16 cellular contexts compared by ENCODE assay signal in the genomic region with DNA sequence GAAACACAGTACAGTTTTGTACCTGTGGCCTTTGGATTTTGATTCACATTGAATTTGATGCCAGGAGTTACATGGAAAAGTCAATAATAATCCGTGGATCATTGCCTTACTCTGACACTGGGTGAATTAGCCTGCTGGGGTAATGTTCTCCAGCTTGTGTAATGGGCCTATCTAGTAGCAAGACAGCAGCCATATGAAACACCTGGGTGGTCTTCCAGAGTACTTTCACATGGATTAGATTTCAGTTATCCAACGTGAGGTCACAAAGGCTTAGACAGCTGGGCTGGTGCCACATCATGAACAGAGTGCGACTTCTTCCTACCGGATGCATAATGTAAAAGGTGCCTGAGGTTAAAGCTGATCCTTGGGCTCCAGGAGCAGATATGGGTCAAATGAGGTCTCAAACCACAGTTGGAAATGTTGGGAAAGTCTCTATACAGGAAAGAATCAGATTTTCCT.
DNase-seq lines count a peak whose midpoint lies in the region; ATAC-seq, FAIRE-seq and TF ChIP-seq lines count a peak whose summit lies in the region.
"Had no signal": no experiment of that assay in that cellular context is flagged by ENCODE, and none has a peak within 500 bp of the region (broad histone marks: within the 10 kb centered on the region; RNA-seq: fewer than 3 reads in every experiment).

No MANE protein-coding gene starts in this region.

- H3K9ac ChIP-seq in liver (ENCODE audit: low read depth in 1 of 2, low read length in 2 of 2) (no peak overlapping the region), HepG2 (ENCODE audit: insufficient read depth, low read depth, low read length) (no peak overlapping the region)

- in situ Hi-C loops in HepG2 (cut with HindIII; ENCODE audit: extremely low pct_ligation_motif_present, low pct_unique_long_range_greater_than_20kb), result no loop called here

- H3K27me3 Mint-ChIP-seq in activated CD4-positive, alpha-beta T cell treated with anti-CD3 and anti-CD28 coated beads for 36 hours, result no peaks in the 10 kb centered on the region
- H3K27me3 Mint-ChIP-seq: B cell; CD4-positive, alpha-beta T cell had no signal

- no peak for FAIRE-seq in HepG2 (lab: Jason Lieb, UNC)
- no peak for FAIRE-seq in pancreas (lab: Jason Lieb, UNC)
- FAIRE-seq: A204.1, GM18507 had no signal

- TF ChIP-seq RAD21 in liver (IDR thresholded peaks at IDR 0.05) (peak; percentile 39 to 50), HepG2 (CRISPR knock-in tag; IDR thresholded peaks at IDR 0.05) (no peak)

- CTCF ChIA-PET in HepG2 (lab: Yijun Ruan, JAX; ENCODE audit: low intra/inter-chr PET ratio, low total read pairs), result no interaction called here
- CTCF ChIA-PET in activated CD4-positive, alpha-beta T cell treated with anti-CD3 and anti-CD28 coated beads for 36 hours (lab: Charles Lee), result no interaction called here

- H4K20me1 ChIP-seq in HepG2 (ENCODE audit: insufficient read depth, low read length), result no peaks in the 10 kb centered on the region

- DNase-seq in HepG2 (ENCODE audit: low spot score) (no peak), dermis blood vessel endothelial cell (peak; percentile 6), pancreas (no peak), NCI-H2227 (lab: John Stamatoyannopoulos, UW; ENCODE audit: unreplicated experiment) (no peak)
- no peak for DNase-seq in activated CD4-positive, alpha-beta T cell treated with anti-CD3 and anti-CD28 coated beads for 36 hours
- DNase-seq: C1 segment of cervical spinal cord; Calu3; CD4-positive, alpha-beta T cell; DMS 273 treated with DMSO at 0.1 percent for 48 hours; H7 had no signal

- POLR2A ChIA-PET in HepG2 (lab: Yijun Ruan, JAX), result no interaction called here
- POLR2A ChIA-PET in activated CD4-positive, alpha-beta T cell treated with anti-CD3 and anti-CD28 coated beads for 36 hours (lab: Charles Lee), result no interaction called here

- H3K9me3 ChIP-seq in liver (ENCODE audit: control insufficient read depth in 4 of 4, low read length in 3 of 4), result no peaks in the 10 kb centered on the region
- peaks cover 46% of the 10 kb centered on the region for H3K9me3 ChIP-seq in HepG2 (ENCODE audit: low read length)
- no peaks in the 10 kb centered on the region for H3K9me3 ChIP-seq in pancreas

- no peak for TF ChIP-seq POLR2A in HepG2 (IDR thresholded peaks at IDR 0.05; ENCODE audit: insufficient read depth in 1 of 2, low read depth in 2 of 2, low read length in 2 of 2)

- H3K9me3 Mint-ChIP-seq in activated CD4-positive, alpha-beta T cell treated with anti-CD3 and anti-CD28 coated beads for 36 hours (ENCODE audit: low read depth), result no peaks in the 10 kb centered on the region
- H3K9me3 Mint-ChIP-seq: CD4-positive, alpha-beta T cell; GM23338 had no signal

- intact Hi-C loops in HepG2 (cut with micrococcal nuclease; ENCODE audit: unreplicated experiment), result no loop called here
- intact Hi-C loops in pancreas (cut with DNase I), result no loop called here
- intact Hi-C loops in activated CD4-positive, alpha-beta T cell treated with anti-CD3 and anti-CD28 coated beads for 36 hours (cut with DNase I, micrococcal nuclease), result no loop called here

- H3K4me1 Mint-ChIP-seq in activated CD4-positive, alpha-beta T cell treated with anti-CD3 and anti-CD28 coated beads for 36 hours, result peaks cover 19% of the 10 kb centered on the region
- H3K4me1 Mint-ChIP-seq: B cell had no signal

- TF ChIP-seq CTCF in liver (IDR thresholded peaks at IDR 0.05; ENCODE audit: low read depth, low read length, missing input control) (no peak), HepG2 (CRISPR knock-in tag; IDR thresholded peaks at IDR 0.05) (no peak), pancreas (IDR thresholded peaks at IDR 0.05) (no peak)

- peaks cover 0 to 22% (median 18%) of the 10 kb centered on the region in 4 donors for H3K4me1 ChIP-seq in liver (ENCODE audit: control insufficient read depth in 4 of 4, insufficient read depth in 4 of 4, low read length in 3 of 4)
- H3K4me1 ChIP-seq in HepG2 (ENCODE audit: insufficient read depth, low read length), result peaks cover 20% of the 10 kb centered on the region
- peaks cover 0 to 3% (median 0%) of the 10 kb centered on the region in 3 donors for H3K4me1 ChIP-seq in pancreas

- no peaks in the 10 kb centered on the region for H3K36me3 Mint-ChIP-seq in activated CD4-positive, alpha-beta T cell treated with anti-CD3 and anti-CD28 coated beads for 36 hours (ENCODE audit: low read depth)

- no TSS peak for BruUV-seq in HepG2 (replicated peaks; lab: Mats Ljungman, UMichigan)

- no peak overlapping the region for H3K27ac Mint-ChIP-seq in activated CD4-positive, alpha-beta T cell treated with anti-CD3 and anti-CD28 coated beads for 36 hours
- H3K27ac Mint-ChIP-seq: B cell; CD4-positive, alpha-beta T cell; GM23338 had no signal

- H3K27me3 ChIP-seq in liver (ENCODE audit: control insufficient read depth in 4 of 4, insufficient read depth in 4 of 4, low read length in 3 of 4) (no peaks in the 10 kb centered on the region), HepG2 (ENCODE audit: control insufficient read depth in 1 of 2, insufficient read depth in 2 of 2, low read length in 2 of 2) (no peaks in the 10 kb centered on the region), pancreas (no peaks in the 10 kb centered on the region)

- H2AFZ ChIP-seq in HepG2 (ENCODE audit: low read length), result no peak overlapping the region
- H2AFZ ChIP-seq: GM23338 had no signal

- H3K4me3 ChIP-seq in liver (ENCODE audit: low read depth in 1 of 3, low read length in 3 of 3) (no peak overlapping the region), HepG2 (replicated peaks in 1 of 3; ENCODE audit: insufficient read depth in 1 of 3, low read depth in 2 of 3, low read length in 3 of 3) (no peak overlapping the region), pancreas (no peak overlapping the region)
- H3K4me3 ChIP-seq: GM23338 had no signal

- 50% methylated on average over 4 of the region's 4 CpGs for WGBS in liver
- WGBS in HepG2 (ENCODE audit: low lambda C conversion rate), result 58% methylated on average over 4 of the region's 4 CpGs
- 61 to 68% methylated on average over 4 of the region's 4 CpGs for WGBS in pancreas, 2 donors

- no peak overlapping the region for H3K4me2 ChIP-seq in HepG2 (ENCODE audit: low read depth, low read length)
- H3K4me2 ChIP-seq: GM23338 had no signal

- H3K4me3 Mint-ChIP-seq in activated CD4-positive, alpha-beta T cell treated with anti-CD3 and anti-CD28 coated beads for 36 hours, result no peak overlapping the region
- H3K4me3 Mint-ChIP-seq: B cell; CD4-positive, alpha-beta T cell; GM23338 had no signal

- H3K36me3 ChIP-seq in liver (ENCODE audit: control insufficient read depth in 4 of 4, insufficient read depth in 3 of 4, low read depth in 1 of 4, low read length in 3 of 4) (no peaks in the 10 kb centered on the region), HepG2 (replicated peaks in 1 of 2; ENCODE audit: control insufficient read depth in 1 of 2, insufficient read depth in 2 of 2, low read length in 2 of 2) (no peaks in the 10 kb centered on the region), pancreas (no peaks in the 10 kb centered on the region)

- H3K27ac ChIP-seq in liver (ENCODE audit: low read depth in 1 of 2, low read length in 2 of 2), result peak overlapping the region; percentile 65 to 66
- no peak overlapping the region for H3K27ac ChIP-seq in HepG2 (ENCODE audit: extremely low read length, insufficient read depth, low read length)
- no peak overlapping the region for H3K27ac ChIP-seq in pancreas

- ATAC-seq in HepG2 (no peak), pancreas (peak in 3 of 4 donors; percentile 35 to 39 (median 37)), GM18502 (IDR thresholded peaks at IDR 0.05; ENCODE audit: poor library complexity, unreplicated experiment) (no peak)
- no peak for ATAC-seq in activated CD4-positive, alpha-beta T cell treated with anti-CD3 and anti-CD28 coated beads for 36 hours
- ATAC-seq: GM23338 had no signal

- no peaks in the 10 kb centered on the region for H3K79me2 ChIP-seq in HepG2 (ENCODE audit: insufficient read depth, low read length)

- TF ChIP-seq EP300 in HepG2 (IDR thresholded peaks at IDR 0.05; ENCODE audit: low read depth in 2 of 2, low read length in 2 of 2) (no peak), HepG2 (CRISPR knock-in tag; IDR thresholded peaks at IDR 0.05; ENCODE audit: borderline replicate concordance) (no peak)

TF ChIP-seq in liver, 16 proteins besides CTCF, POLR2A, EP300 and RAD21 (continues in another document):
- TF ChIP-seq YY1 (IDR thresholded peaks at IDR 0.05), result no peak
- TF ChIP-seq EGR1 (IDR thresholded peaks at IDR 0.05; ENCODE audit: low read depth in 2 of 2), result peak; percentile 64 to 83
- no peak for TF ChIP-seq GABPA (IDR thresholded peaks at IDR 0.05 in 1 of 2, conservative IDR thresholded peaks at IDR 0.05 in 1 of 2)
- peak; percentile 20 for TF ChIP-seq TAF1 (conservative IDR thresholded peaks at IDR 0.05)
- peak; percentile 97 for TF ChIP-seq SP1 (IDR thresholded peaks at IDR 0.05)
- TF ChIP-seq HNF4A (conservative IDR thresholded peaks at IDR 0.05), result peak; percentile 91 to 93
- peak; percentile 74 to 77 for TF ChIP-seq JUND (IDR thresholded peaks at IDR 0.05)
- TF ChIP-seq HNF4G (IDR thresholded peaks at IDR 0.05), result peak; percentile 61
- TF ChIP-seq, protein P1, sequence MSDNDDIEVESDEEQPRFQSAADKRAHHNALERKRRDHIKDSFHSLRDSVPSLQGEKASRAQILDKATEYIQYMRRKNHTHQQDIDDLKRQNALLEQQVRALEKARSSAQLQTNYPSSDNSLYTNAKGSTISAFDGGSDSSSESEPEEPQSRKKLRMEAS (IDR thresholded peaks at IDR 0.05), result peak; percentile 38
- TF ChIP-seq RXRA (IDR thresholded peaks at IDR 0.05), result peak; percentile 83 to 91
- TF ChIP-seq FOXA2 (IDR thresholded peaks at IDR 0.05), result peak; percentile 73

TF ChIP-seq in HepG2, 621 proteins besides CTCF, POLR2A, EP300 and RAD21 (continues in another document):
- TF ChIP-seq TCF7L2 (IDR thresholded peaks at IDR 0.05; ENCODE audit: low read depth, low read length), result no peak
- TF ChIP-seq, protein P2, sequence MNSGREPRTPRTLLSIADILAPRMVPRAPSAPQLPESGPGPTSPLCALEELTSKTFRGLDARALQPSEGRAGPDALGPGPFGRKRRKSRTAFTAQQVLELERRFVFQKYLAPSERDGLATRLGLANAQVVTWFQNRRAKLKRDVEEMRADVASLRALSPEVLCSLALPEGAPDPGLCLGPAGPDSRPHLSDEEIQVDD (CRISPR knock-in tag; IDR thresholded peaks at IDR 0.05; ENCODE audit: borderline replicate concordance), result no peak

Comparison
In these comparisons a context has a peak if more than half of its experiments do, and no peak if none do; other contexts are left out.
1. H3K27ac ChIP-seq: peak in liver (2 of 2); none in HepG2 (single experiment) and pancreas (0 of 4).
2. ATAC-seq: peak in pancreas (3 of 4); none in HepG2 (single experiment), GM18502 (single experiment) and activated CD4-positive, alpha-beta T cell treated with anti-CD3 and anti-CD28 coated beads for 36 hours (single experiment).